In genomic region chr4:139594591-139595185, GRCh38 we compare ENCODE assay signal across 23 cellular contexts.
"Had no signal": no experiment of that assay in that cellular context is flagged by ENCODE, and none has a peak within 500 bp of the region (broad histone marks: within the 10 kb centered on the region; RNA-seq: fewer than 3 reads in every experiment).

No MANE protein-coding gene starts in this region.

- ATAC-seq: Panc1 had no signal

- H3K9me3 ChIP-seq: MG63, SK-N-SH had no signal

- H3K27ac ChIP-seq: HL-60, RWPE1 had no signal

- H3K4me3 ChIP-seq: MG63 had no signal

- H3K4me2 ChIP-seq: SK-N-SH had no signal

- H3K27me3 ChIP-seq: MG63 had no signal

- H3K9ac ChIP-seq: SK-N-SH had no signal

- FAIRE-seq: HTR-8/SVneo had no signal

- H3K36me3 ChIP-seq: MG63 had no signal

- DNase-seq: Karpas-422, KG1, MG63, NCI-H1092, NCI-H1105 treated with DMSO at 0.1 percent for 48 hours, NCI-H1417 treated with DMSO at 0.1 percent for 48 hours, NCI-H146, NCI-H1694 treated with DMSO at 0.1 percent for 48 hours, NCI-H1930, NCI-H2081, NCI-H2107, NCI-H2171, NCI-H446, NCI-H510A, NCI-H524 treated with DMSO at 0.1 percent for 48 hours, NCI-H69, NCI-H774, SHP77, SK-N-SH had no signal
